ENCODE assay signal across 16 cellular contexts in the genomic region with DNA sequence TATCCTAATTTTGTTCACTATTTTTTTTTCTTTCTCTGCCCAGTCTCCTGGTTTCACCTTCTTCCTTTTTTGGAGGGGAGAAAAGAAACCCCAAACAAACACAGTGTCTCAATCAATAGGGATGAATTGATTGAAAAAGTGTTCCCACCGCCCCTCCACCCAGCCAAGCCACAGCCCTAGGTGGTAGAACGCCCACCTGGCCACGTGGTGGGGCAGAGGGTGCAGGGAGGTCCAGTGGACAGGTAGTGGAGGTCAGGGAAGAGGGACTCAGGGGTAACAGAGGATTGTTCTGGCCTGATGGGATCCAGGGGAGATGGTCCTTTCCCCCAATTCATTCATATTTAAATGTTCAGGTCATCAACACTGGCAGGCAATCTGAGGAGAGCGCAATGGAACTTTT. TPM values are rescaled to one million over a fixed set of nuclear protein-coding genes. Genes with fewer than 3 reads are reported as not detected.
A peak's percentile ranks its signal among the peaks of the same experiment; 100 is the strongest.
DNase-seq lines count a peak whose midpoint lies in the region; ATAC-seq and TF ChIP-seq lines count a peak whose summit lies in the region.
"Had no signal": no experiment of that assay in that cellular context is flagged by ENCODE, and none has a peak within 500 bp of the region (broad histone marks: within the 10 kb centered on the region; RNA-seq: fewer than 3 reads in every experiment).

No MANE protein-coding gene starts in this region.

- no peaks in the 10 kb centered on the region; the same call in 1 of the 2 replicates for H3K9me1 ChIP-seq in IMR-90 (ENCODE audit: insufficient read depth, low read length)

- no CpG with 5 or more reads among the region's 4 CpGs for WGBS in IMR-90 (ENCODE audit: extremely low coverage in 2 of 2, insufficient read length in 1 of 2), 2 experiments
- WGBS in suprapubic skin = 58% methylated on average over 4 of the region's 4 CpGs

- no peak for ATAC-seq in IMR-90 (ENCODE audit: low read depth)
- ATAC-seq in HG02870 (IDR thresholded peaks at IDR 0.05; ENCODE audit: unreplicated experiment) = no peak
- ATAC-seq: Panc1; stimulated activated naive CD8-positive, alpha-beta T cell treated with anti-CD3 and anti-CD28 coated beads, Interleukin-15, Interleukin-2, amounts not matched to agents 100 U/mL and 50 U/mL, for 24 hours had no signal

- H3K4me1 ChIP-seq in IMR-90 (ENCODE audit: control insufficient read depth, insufficient read depth, low read length) (peaks cover 7% of the 10 kb centered on the region), suprapubic skin (peaks cover 53% of the 10 kb centered on the region)

- TF ChIP-seq POLR2A in IMR-90 (IDR thresholded peaks at IDR 0.05; ENCODE audit: low read depth, low read length) = peak; percentile 77; the same call in 1 of the 2 replicates
- TF ChIP-seq POLR2A in suprapubic skin (IDR thresholded peaks at IDR 0.05) = no peak

- TF ChIP-seq EP300 in suprapubic skin (IDR thresholded peaks at IDR 0.05) = no peak

- peak overlapping the region; percentile 47 for H4K5ac ChIP-seq in IMR-90 (ENCODE audit: low read depth, low read length)

- peak overlapping the region; percentile 96 for H3K23ac ChIP-seq in IMR-90 (ENCODE audit: low read depth, low read length)

- H4K20me1 ChIP-seq in IMR-90 (ENCODE audit: insufficient read depth, low read length) = peaks cover 14% of the 10 kb centered on the region; the same call in 1 of the 2 replicates

- H3K9ac ChIP-seq in IMR-90 (ENCODE audit: low read depth, low read length) = peak overlapping the region; percentile 94

- POLR2A ChIA-PET in IMR-90 (lab: Charles Lee; ENCODE audit: unreplicated experiment) = no interaction called here

- peak overlapping the region; percentile 71 for H2AFZ ChIP-seq in IMR-90 (replicated peaks; ENCODE audit: low read length, poor library complexity)

- H2BK120ac ChIP-seq in IMR-90 (ENCODE audit: low read depth, low read length) = peak overlapping the region; percentile 89

- H3K36me3 ChIP-seq in IMR-90 (ENCODE audit: control insufficient read depth, insufficient read depth, low read length) = peaks cover 6% of the 10 kb centered on the region
- no peaks in the 10 kb centered on the region for H3K36me3 ChIP-seq in suprapubic skin

- H4K8ac ChIP-seq in IMR-90 (ENCODE audit: low read depth in 2 of 2, low read length in 2 of 2) = peak overlapping the region; percentile 85 to 91

- peak overlapping the region; percentile 99 for H3K56ac ChIP-seq in IMR-90 (ENCODE audit: extremely low read depth, insufficient read depth, low read length)

- H3K9me3 ChIP-seq in IMR-90 (ENCODE audit: control insufficient read depth, insufficient read depth, low read length) (no peaks in the 10 kb centered on the region), suprapubic skin (no peaks in the 10 kb centered on the region)

- peaks cover 9 to 20% of the 10 kb centered on the region in 2 experiments; a peak in 3 of 4 replicates for H3K79me1 ChIP-seq in IMR-90 (ENCODE audit: low read depth in 1 of 2, low read length in 2 of 2)

- in situ Hi-C loops in IMR-90 (cut with MboI; ENCODE audit: low sequenced_read_pairs) = loop anchor here (10.0 kb wide), 1 partner anchor 936 kb away; no protein-coding TSS in a partner anchor

- BruUV-seq in IMR-90 (replicated peaks; lab: Mats Ljungman, UMichigan) = no TSS peak

- H3K14ac ChIP-seq in IMR-90 (replicated peaks; ENCODE audit: low read depth, low read length) = peak overlapping the region; percentile 95

- H2BK5ac ChIP-seq in IMR-90 (ENCODE audit: low read depth, low read length, poor library complexity, severe bottlenecking) = peak overlapping the region; percentile 98

- peak overlapping the region; percentile 91 for H3K4me3 ChIP-seq in IMR-90 (ENCODE audit: insufficient read depth, low read depth, low read length)
- H3K4me3 ChIP-seq in choroid plexus epithelial cell (ENCODE audit: low read depth, low read length) = peak overlapping the region; percentile 72
- H3K4me3 ChIP-seq in suprapubic skin = peak overlapping the region; percentile 38

- intact Hi-C loops in IMR-90 (cut with micrococcal nuclease) = loop anchor here (2.0 to 10.0 kb wide), 3 partner anchors 184 to 1226 kb away; no protein-coding TSS in a partner anchor

- peak overlapping the region; percentile 99 for H3K27ac ChIP-seq in IMR-90 (ENCODE audit: insufficient read depth, low read length)
- H3K27ac ChIP-seq in suprapubic skin = no peak overlapping the region

- H3K4ac ChIP-seq in IMR-90 (ENCODE audit: low read depth, low read length) = peak overlapping the region; percentile 98

- peak overlapping the region; percentile 85 for H3K18ac ChIP-seq in IMR-90 (ENCODE audit: low read depth, low read length)

- peak overlapping the region; percentile 94 for H4K91ac ChIP-seq in IMR-90 (ENCODE audit: insufficient read depth, low read depth, low read length)

- peak overlapping the region; percentile 83 for H2BK20ac ChIP-seq in IMR-90 (ENCODE audit: low read depth, low read length)

- CTCF ChIA-PET in IMR-90 (lab: Yijun Ruan, JAX) = interaction anchor here (0.7 kb wide), 1 partner anchor 8 kb away, joined by 3 read pairs; no protein-coding TSS in a partner anchor

- H3K4me2 ChIP-seq in IMR-90 (ENCODE audit: low read depth, low read length) = peak overlapping the region; percentile 90

- H3K27me3 ChIP-seq in IMR-90 (ENCODE audit: control insufficient read depth, insufficient read depth, low read length) (no peaks in the 10 kb centered on the region), suprapubic skin (peaks cover 14% of the 10 kb centered on the region)

- DNase-seq in IMR-90 (no peak), choroid plexus epithelial cell (ENCODE audit: low read depth) (no peak), islet precursor cell (peak; percentile 51), suprapubic skin (ENCODE audit: low spot score in 2 of 2) (no peak), NCI-H345 (lab: John Stamatoyannopoulos, UW) (no peak), NCI-H146 treated with DMSO at 0.1 percent for 48 hours (lab: John Stamatoyannopoulos, UW; ENCODE audit: unreplicated experiment) (no peak)
- no peak for DNase-seq in activated naive CD4-positive, alpha-beta T cell treated with Interleukin-2 at 50 U/mL for 16 hours
- DNase-seq: activated CD8-positive, alpha-beta memory T cell treated with anti-CD3 and anti-CD28 coated beads for 24 hours; activated naive CD4-positive, alpha-beta T cell treated with anti-CD3 and anti-CD28 coated beads, Interleukin-2, amount 50 U/mL, for 16 hours; COR-L47; NCI-H2171; occipital lobe; stimulated activated CD4-positive, alpha-beta T cell treated with anti-CD3 and anti-CD28 coated beads, Interleukin-2, amount 100 ng/mL, for 24 hours; stimulated activated naive CD8-positive, alpha-beta T cell treated with anti-CD3 and anti-CD28 coated beads, Interleukin-15, Interleukin-2, amounts not matched to agents 100 U/mL and 50 U/mL, for 24 hours had no signal

- H2AK5ac ChIP-seq in IMR-90 (ENCODE audit: low read depth, low read length) = peak overlapping the region; percentile 96

- H2AK9ac ChIP-seq in IMR-90 (replicated peaks; ENCODE audit: low read depth, low read length, poor library complexity) = peak overlapping the region; percentile 90

- dilution Hi-C loops in IMR-90 (cut with HindIII; ENCODE audit: low sequenced_read_pairs, unreplicated experiment) = no loop called here

- TF ChIP-seq CTCF in IMR-90 (conservative IDR thresholded peaks at IDR 0.05; ENCODE audit: low read depth, low read length) = no peak
- no peak for TF ChIP-seq CTCF in choroid plexus epithelial cell (conservative IDR thresholded peaks at IDR 0.05; ENCODE audit: low read depth, low read length)
- TF ChIP-seq CTCF in suprapubic skin (IDR thresholded peaks at IDR 0.05) = no peak

- H2BK15ac ChIP-seq in IMR-90 (ENCODE audit: low read depth, low read length) = peak overlapping the region; percentile 79

- no peak for TF ChIP-seq RAD21 in IMR-90 (IDR thresholded peaks at IDR 0.05; ENCODE audit: low read length)

TF ChIP-seq in IMR-90, 13 proteins besides CTCF, POLR2A, EP300 and RAD21:
- peak; percentile 38; the same call in 1 of the 2 replicates for TF ChIP-seq USF2 (IDR thresholded peaks at IDR 0.05; ENCODE audit: low read depth, low read length)
- no peak for TF ChIP-seq MXI1 (IDR thresholded peaks at IDR 0.05; ENCODE audit: borderline replicate concordance, low read depth, low read length)
TF ChIP-seq in IMR-90: peak in this region for 1.

RNA-seq across cellular contexts. Expression of gene INHBA, which starts 1.8 kb away (rescaled TPM):
- 112 and 133 TPM in 2 replicates for total RNA-seq in IMR-90 (2012; rRNA removed)
- polyA plus RNA-seq in IMR-90 (2012; rRNA removed) = 60.2 and 76.7 TPM in 2 replicates
- 47.7 and 58.4 TPM in 2 replicates for polyA plus RNA-seq in IMR-90 (2012; cell fraction: cytosol; rRNA removed)
- 126 and 200 TPM in 2 replicates for polyA plus RNA-seq in IMR-90 (2012; cell fraction: nucleus; rRNA removed; ENCODE audit: low replicate concordance)
- total RNA-seq in suprapubic skin = 1 to 10 TPM in 3 of 4 donors, under 1 TPM in 1; 0.87 to 3.7 (median 1.4) TPM

Comparison
In these comparisons a context has a peak if more than half of its experiments do, and no peak if none do; other contexts are left out.
1. H3K4me3 ChIP-seq: peak in every context shown above with its lines; median percentile 91 in IMR-90; 72 in choroid plexus epithelial cell; 38 in suprapubic skin.
2. RNA of gene INHBA, which starts 1.8 kb away (total RNA-seq): 112 to 133 TPM in IMR-90; 0.87 to 3.7 TPM in suprapubic skin; every median in the first group is over 10 times any median in the second.